20 cellular contexts compared by ENCODE assay signal in genomic region chr6:13076575-13076974, GRCh38.
"Had no signal": no experiment of that assay in that cellular context is flagged by ENCODE, and none has a peak within 500 bp of the region (broad histone marks: within the 10 kb centered on the region; RNA-seq: fewer than 3 reads in every experiment).

No MANE protein-coding gene starts in this region.

- H3K4me3 ChIP-seq: ascending aorta, gastrocnemius medialis, right lobe of liver, skin epidermis, thoracic aorta had no signal

- H3K27me3 ChIP-seq: ascending aorta, gastrocnemius medialis, right lobe of liver had no signal

- H3K27ac ChIP-seq: gastrocnemius medialis, right lobe of liver, skin epidermis had no signal

- H3K4me1 ChIP-seq: gastrocnemius medialis, right lobe of liver had no signal

- H3K9me3 ChIP-seq: ascending aorta, gastrocnemius medialis, right lobe of liver, thoracic aorta had no signal

- DNase-seq: activated CD4-positive, alpha-beta T cell treated with anti-CD3 and anti-CD28 coated beads for 1 hour; activated CD4-positive, alpha-beta T cell treated with anti-CD3 and anti-CD28 coated beads, Interleukin-2, amount 50 U/mL, for 1 hour; activated CD8-positive, alpha-beta T cell treated with anti-CD3 and anti-CD28 coated beads for 36 hours; activated effector memory CD4-positive, alpha-beta T cell treated with Interleukin-2 at 50 U/mL for 16 hours; activated naive CD4-positive, alpha-beta T cell treated with Interleukin-2 at 50 U/mL for 16 hours; activated naive CD8-positive, alpha-beta T cell treated with anti-CD3 and anti-CD28 coated beads, Interleukin-2, amount 10 ng/mL, durations not matched to agents 7 days and 5 days; activated T-cell treated with anti-CD3 and anti-CD28 coated beads, Interleukin-2, amount 50 U/mL, for 72 hours; central memory CD4-positive, alpha-beta T cell; gastrocnemius medialis; glutamatergic neuron; naive thymus-derived CD8-positive, alpha-beta T cell; right lobe of liver; stimulated activated CD4-positive, alpha-beta T cell treated with anti-CD3 and anti-CD28 coated beads, Interleukin-4, amount 100 ng/mL, for 24 hours; T-helper 17 cell; trophoblast cell had no signal

- H3K36me3 ChIP-seq: ascending aorta, gastrocnemius medialis, right lobe of liver, thoracic aorta had no signal

- ATAC-seq: activated CD8-positive, alpha-beta T cell treated with anti-CD3 and anti-CD28 coated beads for 36 hours; activated T-cell treated with anti-CD3 and anti-CD28 coated beads, Interleukin-2, amount 50 U/mL, for 72 hours; gastrocnemius medialis; naive thymus-derived CD8-positive, alpha-beta T cell; right lobe of liver; SK-N-SH treated with all-trans-retinoic acid at 6 μM for 48 hours; stimulated activated effector memory CD8-positive, alpha-beta T cell treated with anti-CD3 and anti-CD28 coated beads, Interleukin-12 subunit alpha, Interleukin-12 subunit beta, amount 100 ng/mL, for 72 hours; T-helper 17 cell had no signal
